In the genomic region with DNA sequence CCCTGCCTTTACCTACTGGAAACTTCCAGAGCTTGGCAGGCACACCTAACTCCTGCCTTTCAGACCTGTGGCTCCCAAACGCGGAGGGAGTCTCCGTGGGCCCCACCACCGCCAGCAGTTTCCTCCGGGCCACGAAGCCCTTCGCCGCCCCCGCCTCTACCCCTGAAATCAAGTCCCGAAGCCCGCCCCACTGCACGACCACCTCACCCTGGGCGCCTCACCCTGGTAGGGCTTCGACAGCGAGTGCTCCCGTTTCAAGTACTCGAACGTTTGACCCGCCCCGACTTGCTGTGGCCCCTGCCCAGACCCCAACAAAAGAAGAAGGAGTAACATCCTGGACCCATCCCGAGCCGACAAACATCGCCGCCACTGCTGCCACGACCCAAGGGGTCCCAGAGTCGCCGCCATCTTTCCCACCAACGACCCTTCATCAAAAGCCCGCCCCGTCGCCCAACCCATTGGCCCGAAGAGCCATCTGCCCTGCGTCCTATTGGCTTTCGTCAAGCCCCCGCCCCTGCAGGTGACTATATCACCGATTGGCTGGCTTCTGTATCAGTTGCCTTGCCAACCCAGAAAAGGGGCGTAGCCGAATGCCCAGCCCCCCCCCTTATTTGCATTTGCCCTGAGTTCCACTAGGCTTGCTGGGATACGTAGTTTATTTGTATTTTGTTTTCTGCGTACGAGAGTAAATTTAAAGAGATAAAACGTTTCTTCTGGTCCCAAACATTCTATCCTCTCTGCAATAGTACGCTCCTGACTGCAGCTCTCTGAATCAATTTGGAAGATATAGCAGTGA, we compare ENCODE assay signal across 1 cellular context.
TF ChIP-seq lines count a peak whose summit lies in the region.

A gene with protein sequence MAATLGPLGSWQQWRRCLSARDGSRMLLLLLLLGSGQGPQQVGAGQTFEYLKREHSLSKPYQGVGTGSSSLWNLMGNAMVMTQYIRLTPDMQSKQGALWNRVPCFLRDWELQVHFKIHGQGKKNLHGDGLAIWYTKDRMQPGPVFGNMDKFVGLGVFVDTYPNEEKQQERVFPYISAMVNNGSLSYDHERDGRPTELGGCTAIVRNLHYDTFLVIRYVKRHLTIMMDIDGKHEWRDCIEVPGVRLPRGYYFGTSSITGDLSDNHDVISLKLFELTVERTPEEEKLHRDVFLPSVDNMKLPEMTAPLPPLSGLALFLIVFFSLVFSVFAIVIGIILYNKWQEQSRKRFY (minus strand): TSS at position 432 of the 796 bp plus-strand sequence. CDS start 24 bp downstream, at position 408.

TF ChIP-seq in HepG2, 621 proteins besides CTCF, POLR2A, EP300 and RAD21 (continued from another document and continues in another):
- TF ChIP-seq, protein P1, sequence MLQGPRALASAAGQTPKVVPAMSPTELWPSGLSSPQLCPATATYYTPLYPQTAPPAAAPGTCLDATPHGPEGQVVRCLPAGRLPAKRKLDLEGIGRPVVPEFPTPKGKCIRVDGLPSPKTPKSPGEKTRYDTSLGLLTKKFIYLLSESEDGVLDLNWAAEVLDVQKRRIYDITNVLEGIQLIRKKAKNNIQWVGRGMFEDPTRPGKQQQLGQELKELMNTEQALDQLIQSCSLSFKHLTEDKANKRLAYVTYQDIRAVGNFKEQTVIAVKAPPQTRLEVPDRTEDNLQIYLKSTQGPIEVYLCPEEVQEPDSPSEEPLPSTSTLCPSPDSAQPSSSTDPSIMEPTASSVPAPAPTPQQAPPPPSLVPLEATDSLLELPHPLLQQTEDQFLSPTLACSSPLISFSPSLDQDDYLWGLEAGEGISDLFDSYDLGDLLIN (CRISPR knock-in tag; IDR thresholded peaks at IDR 0.05; ENCODE audit: borderline replicate concordance), result no peak
- peak; percentile 67 for TF ChIP-seq HDAC1 (CRISPR knock-in tag; IDR thresholded peaks at IDR 0.05)
- TF ChIP-seq, protein P2, sequence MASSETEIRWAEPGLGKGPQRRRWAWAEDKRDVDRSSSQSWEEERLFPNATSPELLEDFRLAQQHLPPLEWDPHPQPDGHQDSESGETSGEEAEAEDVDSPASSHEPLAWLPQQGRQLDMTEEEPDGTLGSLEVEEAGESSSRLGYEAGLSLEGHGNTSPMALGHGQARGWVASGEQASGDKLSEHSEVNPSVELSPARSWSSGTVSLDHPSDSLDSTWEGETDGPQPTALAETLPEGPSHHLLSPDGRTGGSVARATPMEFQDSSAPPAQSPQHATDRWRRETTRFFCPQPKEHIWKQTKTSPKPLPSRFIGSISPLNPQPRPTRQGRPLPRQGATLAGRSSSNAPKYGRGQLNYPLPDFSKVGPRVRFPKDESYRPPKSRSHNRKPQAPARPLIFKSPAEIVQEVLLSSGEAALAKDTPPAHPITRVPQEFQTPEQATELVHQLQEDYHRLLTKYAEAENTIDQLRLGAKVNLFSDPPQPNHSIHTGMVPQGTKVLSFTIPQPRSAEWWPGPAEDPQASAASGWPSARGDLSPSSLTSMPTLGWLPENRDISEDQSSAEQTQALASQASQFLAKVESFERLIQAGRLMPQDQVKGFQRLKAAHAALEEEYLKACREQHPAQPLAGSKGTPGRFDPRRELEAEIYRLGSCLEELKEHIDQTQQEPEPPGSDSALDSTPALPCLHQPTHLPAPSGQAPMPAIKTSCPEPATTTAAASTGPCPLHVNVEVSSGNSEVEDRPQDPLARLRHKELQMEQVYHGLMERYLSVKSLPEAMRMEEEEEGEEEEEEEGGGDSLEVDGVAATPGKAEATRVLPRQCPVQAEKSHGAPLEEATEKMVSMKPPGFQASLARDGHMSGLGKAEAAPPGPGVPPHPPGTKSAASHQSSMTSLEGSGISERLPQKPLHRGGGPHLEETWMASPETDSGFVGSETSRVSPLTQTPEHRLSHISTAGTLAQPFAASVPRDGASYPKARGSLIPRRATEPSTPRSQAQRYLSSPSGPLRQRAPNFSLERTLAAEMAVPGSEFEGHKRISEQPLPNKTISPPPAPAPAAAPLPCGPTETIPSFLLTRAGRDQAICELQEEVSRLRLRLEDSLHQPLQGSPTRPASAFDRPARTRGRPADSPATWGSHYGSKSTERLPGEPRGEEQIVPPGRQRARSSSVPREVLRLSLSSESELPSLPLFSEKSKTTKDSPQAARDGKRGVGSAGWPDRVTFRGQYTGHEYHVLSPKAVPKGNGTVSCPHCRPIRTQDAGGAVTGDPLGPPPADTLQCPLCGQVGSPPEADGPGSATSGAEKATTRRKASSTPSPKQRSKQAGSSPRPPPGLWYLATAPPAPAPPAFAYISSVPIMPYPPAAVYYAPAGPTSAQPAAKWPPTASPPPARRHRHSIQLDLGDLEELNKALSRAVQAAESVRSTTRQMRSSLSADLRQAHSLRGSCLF (CRISPR knock-in tag; IDR thresholded peaks at IDR 0.05; ENCODE audit: borderline replicate concordance), result no peak
- TF ChIP-seq DNMT3B (CRISPR knock-in tag; conservative IDR thresholded peaks at IDR 0.05), result no peak
- no peak for TF ChIP-seq ZNF7 (CRISPR knock-in tag; IDR thresholded peaks at IDR 0.05)
- peak; percentile 68 for TF ChIP-seq ZFX (CRISPR knock-in tag; IDR thresholded peaks at IDR 0.05; ENCODE audit: low read depth)
- TF ChIP-seq, protein P3, sequence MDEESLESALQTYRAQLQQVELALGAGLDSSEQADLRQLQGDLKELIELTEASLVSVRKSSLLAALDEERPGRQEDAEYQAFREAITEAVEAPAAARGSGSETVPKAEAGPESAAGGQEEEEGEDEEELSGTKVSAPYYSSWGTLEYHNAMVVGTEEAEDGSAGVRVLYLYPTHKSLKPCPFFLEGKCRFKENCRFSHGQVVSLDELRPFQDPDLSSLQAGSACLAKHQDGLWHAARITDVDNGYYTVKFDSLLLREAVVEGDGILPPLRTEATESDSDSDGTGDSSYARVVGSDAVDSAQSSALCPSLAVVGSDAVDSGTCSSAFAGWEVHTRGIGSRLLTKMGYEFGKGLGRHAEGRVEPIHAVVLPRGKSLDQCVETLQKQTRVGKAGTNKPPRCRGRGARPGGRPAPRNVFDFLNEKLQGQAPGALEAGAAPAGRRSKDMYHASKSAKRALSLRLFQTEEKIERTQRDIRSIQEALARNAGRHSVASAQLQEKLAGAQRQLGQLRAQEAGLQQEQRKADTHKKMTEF (CRISPR knock-in tag; IDR thresholded peaks at IDR 0.05), result peak; percentile 43; the same call in 1 of the 2 replicates
- TF ChIP-seq ZNF749 (CRISPR knock-in tag; IDR thresholded peaks at IDR 0.05; ENCODE audit: borderline replicate concordance), result no peak
- TF ChIP-seq SMAD9 (CRISPR knock-in tag; IDR thresholded peaks at IDR 0.05), result no peak
- TF ChIP-seq ZNF24 (IDR thresholded peaks at IDR 0.05), result no peak
- TF ChIP-seq ZNF629 (CRISPR knock-in tag; conservative IDR thresholded peaks at IDR 0.05), result no peak
- 0 out of 2 replicates have a peak, but pooled peaks have one; percentile 29 for TF ChIP-seq ZNF567 (CRISPR knock-in tag; IDR thresholded peaks at IDR 0.05; ENCODE audit: borderline replicate concordance)
- TF ChIP-seq, protein P4, sequence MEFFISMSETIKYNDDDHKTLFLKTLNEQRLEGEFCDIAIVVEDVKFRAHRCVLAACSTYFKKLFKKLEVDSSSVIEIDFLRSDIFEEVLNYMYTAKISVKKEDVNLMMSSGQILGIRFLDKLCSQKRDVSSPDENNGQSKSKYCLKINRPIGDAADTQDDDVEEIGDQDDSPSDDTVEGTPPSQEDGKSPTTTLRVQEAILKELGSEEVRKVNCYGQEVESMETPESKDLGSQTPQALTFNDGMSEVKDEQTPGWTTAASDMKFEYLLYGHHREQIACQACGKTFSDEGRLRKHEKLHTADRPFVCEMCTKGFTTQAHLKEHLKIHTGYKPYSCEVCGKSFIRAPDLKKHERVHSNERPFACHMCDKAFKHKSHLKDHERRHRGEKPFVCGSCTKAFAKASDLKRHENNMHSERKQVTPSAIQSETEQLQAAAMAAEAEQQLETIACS (CRISPR knock-in tag; IDR thresholded peaks at IDR 0.05), result no peak
- TF ChIP-seq, protein P5, sequence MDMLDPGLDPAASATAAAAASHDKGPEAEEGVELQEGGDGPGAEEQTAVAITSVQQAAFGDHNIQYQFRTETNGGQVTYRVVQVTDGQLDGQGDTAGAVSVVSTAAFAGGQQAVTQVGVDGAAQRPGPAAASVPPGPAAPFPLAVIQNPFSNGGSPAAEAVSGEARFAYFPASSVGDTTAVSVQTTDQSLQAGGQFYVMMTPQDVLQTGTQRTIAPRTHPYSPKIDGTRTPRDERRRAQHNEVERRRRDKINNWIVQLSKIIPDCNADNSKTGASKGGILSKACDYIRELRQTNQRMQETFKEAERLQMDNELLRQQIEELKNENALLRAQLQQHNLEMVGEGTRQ (IDR thresholded peaks at IDR 0.05; ENCODE audit: low read depth, low read length), result no peak; the same call in 1 of the 2 replicates
- TF ChIP-seq, protein P5 (CRISPR knock-in tag; IDR thresholded peaks at IDR 0.05; ENCODE audit: borderline replicate concordance), result peak; percentile 81
- TF ChIP-seq ZNF737 (CRISPR knock-in tag; IDR thresholded peaks at IDR 0.05; ENCODE audit: borderline replicate concordance), result peak; percentile 85; the same call in 1 of the 2 replicates
- no peak for TF ChIP-seq FOXA1 (IDR thresholded peaks at IDR 0.05)
- TF ChIP-seq FOXA1 (CRISPR knock-in tag; IDR thresholded peaks at IDR 0.05), result peak; percentile 44
- TF ChIP-seq, protein P6, sequence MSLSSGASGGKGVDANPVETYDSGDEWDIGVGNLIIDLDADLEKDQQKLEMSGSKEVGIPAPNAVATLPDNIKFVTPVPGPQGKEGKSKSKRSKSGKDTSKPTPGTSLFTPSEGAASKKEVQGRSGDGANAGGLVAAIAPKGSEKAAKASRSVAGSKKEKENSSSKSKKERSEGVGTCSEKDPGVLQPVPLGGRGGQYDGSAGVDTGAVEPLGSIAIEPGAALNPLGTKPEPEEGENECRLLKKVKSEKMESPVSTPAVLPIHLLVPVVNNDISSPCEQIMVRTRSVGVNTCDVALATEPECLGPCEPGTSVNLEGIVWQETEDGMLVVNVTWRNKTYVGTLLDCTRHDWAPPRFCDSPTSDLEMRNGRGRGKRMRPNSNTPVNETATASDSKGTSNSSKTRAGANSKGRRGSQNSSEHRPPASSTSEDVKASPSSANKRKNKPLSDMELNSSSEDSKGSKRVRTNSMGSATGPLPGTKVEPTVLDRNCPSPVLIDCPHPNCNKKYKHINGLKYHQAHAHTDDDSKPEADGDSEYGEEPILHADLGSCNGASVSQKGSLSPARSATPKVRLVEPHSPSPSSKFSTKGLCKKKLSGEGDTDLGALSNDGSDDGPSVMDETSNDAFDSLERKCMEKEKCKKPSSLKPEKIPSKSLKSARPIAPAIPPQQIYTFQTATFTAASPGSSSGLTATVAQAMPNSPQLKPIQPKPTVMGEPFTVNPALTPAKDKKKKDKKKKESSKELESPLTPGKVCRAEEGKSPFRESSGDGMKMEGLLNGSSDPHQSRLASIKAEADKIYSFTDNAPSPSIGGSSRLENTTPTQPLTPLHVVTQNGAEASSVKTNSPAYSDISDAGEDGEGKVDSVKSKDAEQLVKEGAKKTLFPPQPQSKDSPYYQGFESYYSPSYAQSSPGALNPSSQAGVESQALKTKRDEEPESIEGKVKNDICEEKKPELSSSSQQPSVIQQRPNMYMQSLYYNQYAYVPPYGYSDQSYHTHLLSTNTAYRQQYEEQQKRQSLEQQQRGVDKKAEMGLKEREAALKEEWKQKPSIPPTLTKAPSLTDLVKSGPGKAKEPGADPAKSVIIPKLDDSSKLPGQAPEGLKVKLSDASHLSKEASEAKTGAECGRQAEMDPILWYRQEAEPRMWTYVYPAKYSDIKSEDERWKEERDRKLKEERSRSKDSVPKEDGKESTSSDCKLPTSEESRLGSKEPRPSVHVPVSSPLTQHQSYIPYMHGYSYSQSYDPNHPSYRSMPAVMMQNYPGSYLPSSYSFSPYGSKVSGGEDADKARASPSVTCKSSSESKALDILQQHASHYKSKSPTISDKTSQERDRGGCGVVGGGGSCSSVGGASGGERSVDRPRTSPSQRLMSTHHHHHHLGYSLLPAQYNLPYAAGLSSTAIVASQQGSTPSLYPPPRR (CRISPR knock-in tag; IDR thresholded peaks at IDR 0.05; ENCODE audit: borderline replicate concordance), result peak; percentile 61; the same call in 1 of the 2 replicates
- no peak for TF ChIP-seq PCBP2 (optimal IDR thresholded peaks at IDR 0.05; ENCODE audit: low read depth, low read length, poor library complexity, severe bottlenecking)
- TF ChIP-seq, protein P7, sequence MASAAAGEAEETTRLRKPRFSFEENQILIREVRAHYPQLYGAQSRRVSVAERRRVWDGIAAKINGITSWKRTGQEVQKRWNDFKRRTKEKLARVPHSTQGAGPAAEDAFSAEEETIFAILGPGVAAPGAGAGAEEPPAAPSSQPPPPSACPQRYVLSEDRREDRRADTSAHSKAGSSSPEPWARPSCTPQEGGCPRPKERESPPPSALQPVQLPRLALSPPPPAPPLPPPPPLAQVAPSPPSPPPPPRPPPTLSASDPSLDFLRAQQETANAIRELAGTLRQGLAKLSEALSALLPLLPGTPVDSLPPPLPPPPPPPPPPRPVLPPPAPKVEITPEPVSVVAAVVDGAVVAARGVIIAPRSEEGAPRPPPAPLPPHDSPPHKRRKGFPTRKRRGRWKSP (CRISPR knock-in tag; IDR thresholded peaks at IDR 0.05), result peak; percentile 69; the same call in 1 of the 2 replicates
- no peak for TF ChIP-seq ZNF484 (CRISPR knock-in tag; IDR thresholded peaks at IDR 0.05; ENCODE audit: borderline replicate concordance, low read depth)
- TF ChIP-seq ZNF670 (CRISPR knock-in tag; IDR thresholded peaks at IDR 0.05; ENCODE audit: borderline replicate concordance), result no peak
- no peak for TF ChIP-seq SNAI1 (CRISPR knock-in tag; IDR thresholded peaks at IDR 0.05; ENCODE audit: borderline replicate concordance)
- TF ChIP-seq ZNF558 (CRISPR knock-in tag; IDR thresholded peaks at IDR 0.05; ENCODE audit: borderline replicate concordance), result no peak
- TF ChIP-seq, protein P8, sequence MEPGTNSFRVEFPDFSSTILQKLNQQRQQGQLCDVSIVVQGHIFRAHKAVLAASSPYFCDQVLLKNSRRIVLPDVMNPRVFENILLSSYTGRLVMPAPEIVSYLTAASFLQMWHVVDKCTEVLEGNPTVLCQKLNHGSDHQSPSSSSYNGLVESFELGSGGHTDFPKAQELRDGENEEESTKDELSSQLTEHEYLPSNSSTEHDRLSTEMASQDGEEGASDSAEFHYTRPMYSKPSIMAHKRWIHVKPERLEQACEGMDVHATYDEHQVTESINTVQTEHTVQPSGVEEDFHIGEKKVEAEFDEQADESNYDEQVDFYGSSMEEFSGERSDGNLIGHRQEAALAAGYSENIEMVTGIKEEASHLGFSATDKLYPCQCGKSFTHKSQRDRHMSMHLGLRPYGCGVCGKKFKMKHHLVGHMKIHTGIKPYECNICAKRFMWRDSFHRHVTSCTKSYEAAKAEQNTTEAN (CRISPR knock-in tag; conservative IDR thresholded peaks at IDR 0.05), result no peak; the same call in 1 of the 2 replicates
- TF ChIP-seq, protein P9, sequence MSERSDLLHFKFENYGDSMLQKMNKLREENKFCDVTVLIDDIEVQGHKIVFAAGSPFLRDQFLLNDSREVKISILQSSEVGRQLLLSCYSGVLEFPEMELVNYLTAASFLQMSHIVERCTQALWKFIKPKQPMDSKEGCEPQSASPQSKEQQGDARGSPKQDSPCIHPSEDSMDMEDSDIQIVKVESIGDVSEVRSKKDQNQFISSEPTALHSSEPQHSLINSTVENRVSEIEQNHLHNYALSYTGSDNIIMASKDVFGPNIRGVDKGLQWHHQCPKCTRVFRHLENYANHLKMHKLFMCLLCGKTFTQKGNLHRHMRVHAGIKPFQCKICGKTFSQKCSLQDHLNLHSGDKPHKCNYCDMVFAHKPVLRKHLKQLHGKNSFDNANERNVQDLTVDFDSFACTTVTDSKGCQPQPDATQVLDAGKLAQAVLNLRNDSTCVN (CRISPR knock-in tag; IDR thresholded peaks at IDR 0.05; ENCODE audit: borderline replicate concordance), result no peak
